1 cellular context compared by ENCODE assay signal in genomic region chr3:193345431-193345830, GRCh38.
TF ChIP-seq lines count a peak whose summit lies in the region.

No MANE protein-coding gene starts in this region.

TF ChIP-seq in GM23338, 12 proteins besides CTCF, POLR2A, EP300 and RAD21 (continued from another document):
- TF ChIP-seq ZNF462 (CRISPR knock-in tag; IDR thresholded peaks at IDR 0.05) (no peak), NANOG (IDR thresholded peaks at IDR 0.05; ENCODE audit: borderline replicate concordance) (no peak), EZH2phosphoT487 (IDR thresholded peaks at IDR 0.05; ENCODE audit: unreplicated experiment) (no peak), ZNF114 (CRISPR knock-in tag; IDR thresholded peaks at IDR 0.05) (no peak)
